ENCODE assay signal across 13 cellular contexts in genomic region chr12:19530631-19531020, GRCh38.
DNase-seq lines count a peak whose midpoint lies in the region; ATAC-seq and TF ChIP-seq lines count a peak whose summit lies in the region.
"Had no signal": no experiment of that assay in that cellular context is flagged by ENCODE, and none has a peak within 500 bp of the region (broad histone marks: within the 10 kb centered on the region; RNA-seq: fewer than 3 reads in every experiment).

No MANE protein-coding gene starts in this region.

- no peaks in the 10 kb centered on the region for H3K36me3 ChIP-seq in PC-3 (ENCODE audit: low read depth, low read length)

- no TSS peak for BruUV-seq in PC-3 (replicated peaks; lab: Mats Ljungman, UMichigan)

- ATAC-seq in SK-N-SH treated with all-trans-retinoic acid at 6 μM for 48 hours (peak; percentile 24), sciatic nerve (peak; percentile 51), PC-3 (no peak)

- H3K9me3 ChIP-seq in PC-3 (ENCODE audit: low read length) = no peaks in the 10 kb centered on the region

- H3K9ac ChIP-seq in PC-3 (ENCODE audit: low read length) = no peak overlapping the region

- H2AFZ ChIP-seq in PC-3 (ENCODE audit: low read length) = no peak overlapping the region

- no peaks in the 10 kb centered on the region for H3K27me3 ChIP-seq in PC-3 (ENCODE audit: low read length)

- H3F3A ChIP-seq in PC-3 (ENCODE audit: low read length, unreplicated experiment) = no peaks in the 10 kb centered on the region

- no peak overlapping the region for H3K4me2 ChIP-seq in PC-3 (ENCODE audit: low read length)

- H3K4me1 ChIP-seq in PC-3 (ENCODE audit: insufficient read depth, low read length) = peaks cover 19% of the 10 kb centered on the region

- H4K20me1 ChIP-seq in PC-3 (ENCODE audit: low read length) = no peaks in the 10 kb centered on the region

- H3K4me3 ChIP-seq in fibroblast of pulmonary artery (replicated peaks; ENCODE audit: low read depth, low read length) (no peak overlapping the region), PC-3 (ENCODE audit: low read length) (no peak overlapping the region)

- intact Hi-C loops in sciatic nerve (cut with DNase I) = no loop called here
- intact Hi-C loops in PC-3 (cut with micrococcal nuclease) = loop anchor here (1.0 kb wide), 1 partner anchor 33 kb away; no protein-coding TSS in a partner anchor

- no peak overlapping the region for H3K27ac ChIP-seq in PC-3 (ENCODE audit: low read length)

- CTCF ChIA-PET in PC-3 (lab: Charles Lee) = no interaction called here

- POLR2A ChIA-PET in PC-3 (lab: Charles Lee; ENCODE audit: unreplicated experiment) = no interaction called here

- H3K9me2 ChIP-seq in PC-3 (replicated peaks; ENCODE audit: low read length) = no peaks in the 10 kb centered on the region

- DNase-seq in GM04504 (ENCODE audit: low read depth) = peak; percentile 31
- DNase-seq in fibroblast of pulmonary artery (ENCODE audit: low read depth) = peak; percentile 53
- no peak for DNase-seq in sciatic nerve (ENCODE audit: low spot score)
- no peak for DNase-seq in retina
- no peak for DNase-seq in NCI-H187 treated with DMSO at 0.1 percent for 48 hours (lab: John Stamatoyannopoulos, UW)
- no peak for DNase-seq in PC-3
- DNase-seq in SW480 (ENCODE audit: low spot score) = no peak
- DNase-seq: activated CD4-positive, alpha-beta T cell treated with anti-CD3 and anti-CD28 coated beads, Interleukin-2, amount 50 U/mL, for 48 hours; activated T-cell treated with anti-CD3 and anti-CD28 coated beads, Interleukin-2, amount 50 U/mL, for 48 hours; KBM-7; naive B cell; NCI-H1105 treated with DMSO at 0.1 percent for 48 hours had no signal

- TF ChIP-seq CTCF in fibroblast of pulmonary artery (IDR thresholded peaks at IDR 0.05; ENCODE audit: low read length, missing control alignments) (no peak), PC-3 (conservative IDR thresholded peaks at IDR 0.05; ENCODE audit: low read depth, low read length) (no peak)

- no peaks in the 10 kb centered on the region for H3K79me2 ChIP-seq in PC-3 (ENCODE audit: low read length)

TF ChIP-seq in SK-N-SH treated with all-trans-retinoic acid at 6 μM for 48 hours, 23 proteins besides CTCF, POLR2A, EP300 and RAD21:
- TF ChIP-seq ZFP30 (CRISPR knock-in tag; IDR thresholded peaks at IDR 0.05) (no peak), SNAI2 (CRISPR knock-in tag; IDR thresholded peaks at IDR 0.05) (no peak), TOX (CRISPR knock-in tag; IDR thresholded peaks at IDR 0.05; ENCODE audit: borderline replicate concordance) (no peak), CSRNP3 (CRISPR knock-in tag; IDR thresholded peaks at IDR 0.05) (0 out of 2 replicates have a peak, but pooled peaks have one; percentile 16), POU6F1 (CRISPR knock-in tag; IDR thresholded peaks at IDR 0.05; ENCODE audit: borderline replicate concordance, low read depth) (no peak)

Comparison
In these comparisons a context has a peak if more than half of its experiments do, and no peak if none do; other contexts are left out.
1. DNase-seq: peak in GM04504 (single experiment) and fibroblast of pulmonary artery (single experiment); none in sciatic nerve (single experiment), retina (single experiment), NCI-H187 treated with DMSO at 0.1 percent for 48 hours (single experiment), PC-3 (single experiment) and SW480 (single experiment).